Comparison of ENCODE assay signal across 11 cellular contexts in genomic region chr4:68615699-68616422, GRCh38. TPM values are rescaled to one million over a fixed set of nuclear protein-coding genes. Genes with fewer than 3 reads are reported as not detected.
"Had no signal": no experiment of that assay in that cellular context is flagged by ENCODE, and none has a peak within 500 bp of the region (broad histone marks: within the 10 kb centered on the region; RNA-seq: fewer than 3 reads in every experiment).

No MANE protein-coding gene starts in this region.

- H3K4me3 Mint-ChIP-seq: H9 had no signal

- H3K27ac Mint-ChIP-seq: H9 had no signal

- H3K4me2 ChIP-seq: KMS-11 had no signal

- H3K27ac ChIP-seq: GM23248, HL-60, KMS-11 had no signal

- H3K9me3 Mint-ChIP-seq: H9 had no signal

- FAIRE-seq: H1, H54 had no signal

- H2AFZ ChIP-seq: GM23248 had no signal

- DNase-seq: GM23248, H9, HCEC 1CT, IMR-90, Karpas-422, KBM-7 had no signal

- H3K4me3 ChIP-seq: GM23248 had no signal

RNA-seq across cellular contexts. Expression of gene UGT2B17, which starts 39.7 kb away (rescaled TPM):
- total RNA-seq: GM23248, H1, H9, HT1080, IMR-90 had no signal
- polyA plus RNA-seq: GM23248, H1, IMR-90 had no signal

RNA-seq across cellular contexts. Expression of gene UGT2B15, which starts 54.6 kb away (rescaled TPM):
- total RNA-seq: GM23248, H1, H9, HT1080, IMR-90 had no signal
- polyA plus RNA-seq: GM23248, H1, IMR-90 had no signal
